13 cellular contexts compared by ENCODE assay signal in genomic region chr5:154198611-154199230, GRCh38. TPM values are rescaled to one million over a fixed set of nuclear protein-coding genes. Genes with fewer than 3 reads are reported as not detected.
DNase-seq lines count a peak whose midpoint lies in the region; ATAC-seq, FAIRE-seq and TF ChIP-seq lines count a peak whose summit lies in the region.
"Had no signal": no experiment of that assay in that cellular context is flagged by ENCODE, and none has a peak within 500 bp of the region (broad histone marks: within the 10 kb centered on the region; RNA-seq: fewer than 3 reads in every experiment).

No MANE protein-coding gene starts in this region.

- DNase-seq in T-helper 1 cell (no peak), Peyer's patch (no peak), trophoblast cell (peak; percentile 66 to 83), kidney (no peak)
- no peak for DNase-seq in effector memory CD4-positive, alpha-beta T cell
- DNase-seq: activated B cell treated with CpG ODN at 0.5 μM for 24 hours, BE2C, NCI-H2227 treated with DMSO at 0.1 percent for 48 hours had no signal

- no peak overlapping the region for H2BK120ac ChIP-seq in trophoblast cell (ENCODE audit: insufficient read depth, low read length, poor library complexity)

- H3K4me3 ChIP-seq in Peyer's patch (no peak overlapping the region), trophoblast cell (ENCODE audit: low read depth, low read length) (no peak overlapping the region), kidney (ENCODE audit: low read length in 2 of 2) (no peak overlapping the region)
- no peak overlapping the region for H3K4me3 ChIP-seq in effector memory CD4-positive, alpha-beta T cell (ENCODE audit: insufficient read depth, low read depth, low read length, poor library complexity, severe bottlenecking)

- H3K27me3 ChIP-seq in Peyer's patch, result no peaks in the 10 kb centered on the region
- H3K27me3 ChIP-seq in effector memory CD4-positive, alpha-beta T cell (replicated peaks; ENCODE audit: control insufficient read depth, insufficient read depth, low read length, poor library complexity, severe bottlenecking), result no peaks in the 10 kb centered on the region
- no peaks in the 10 kb centered on the region for H3K27me3 ChIP-seq in trophoblast cell (ENCODE audit: insufficient read depth, low read length)
- H3K27me3 ChIP-seq: BE2C had no signal

- no peak overlapping the region for H2AK5ac ChIP-seq in trophoblast cell (ENCODE audit: low read length)

- FAIRE-seq in kidney (lab: Jason Lieb, UNC), result no peak
- FAIRE-seq: endometrium had no signal

- no peaks in the 10 kb centered on the region for H3K36me3 ChIP-seq in Peyer's patch
- no peaks in the 10 kb centered on the region for H3K36me3 ChIP-seq in effector memory CD4-positive, alpha-beta T cell (ENCODE audit: control insufficient read depth, insufficient read depth, low read length)
- peaks cover 27 to 33% of the 10 kb centered on the region in 2 experiments for H3K36me3 ChIP-seq in trophoblast cell (ENCODE audit: control insufficient read depth in 1 of 2, insufficient read depth in 2 of 2, low read length in 2 of 2)
- H3K36me3 ChIP-seq in kidney (ENCODE audit: control insufficient read depth in 1 of 2, insufficient read depth in 2 of 2, low read length in 2 of 2), result no peaks in the 10 kb centered on the region
- H3K36me3 ChIP-seq: BE2C had no signal

- no peak overlapping the region for H2BK12ac ChIP-seq in trophoblast cell (ENCODE audit: low read length)

- no CpG with 5 or more reads among the region's 4 CpGs for WGBS in trophoblast cell (ENCODE audit: extremely low coverage, insufficient coverage, insufficient read length)

- H2BK5ac ChIP-seq in trophoblast cell (ENCODE audit: low read depth, low read length, poor library complexity), result no peak overlapping the region

- H3K4me3 Mint-ChIP-seq in T-helper 1 cell treated with Interleukin-12 subunit alpha and Interleukin-12 subunit beta and Interleukin-4 antibody, amounts not matched to agents 30 μg/mL and 1 μg/mL, for 36 hours, result peak overlapping the region; percentile 35
- H3K4me3 Mint-ChIP-seq: activated B cell treated with CpG ODN at 0.5 μM for 24 hours, nephron had no signal

- H4K8ac ChIP-seq in trophoblast cell (ENCODE audit: low read depth, low read length), result no peak overlapping the region

- H3K79me2 ChIP-seq in trophoblast cell (ENCODE audit: control insufficient read depth, insufficient read depth, low read length, poor library complexity), result peaks cover 7% of the 10 kb centered on the region

- intact Hi-C loops in kidney (cut with DNase I), result no loop called here

- H3K4me1 Mint-ChIP-seq in T-helper 1 cell treated with Interleukin-12 subunit alpha and Interleukin-12 subunit beta and Interleukin-4 antibody, amounts not matched to agents 30 μg/mL and 1 μg/mL, for 36 hours (ENCODE audit: low read depth), result peaks cover 76% of the 10 kb centered on the region

- H3K27ac ChIP-seq in Peyer's patch (peak overlapping the region in 3 of 4 donors; percentile 33 to 77 (median 68)), trophoblast cell (ENCODE audit: low read depth, low read length) (no peak overlapping the region), kidney (ENCODE audit: low read depth in 2 of 2, low read length in 2 of 2) (no peak overlapping the region)
- peak overlapping the region; percentile 49 for H3K27ac ChIP-seq in effector memory CD4-positive, alpha-beta T cell (ENCODE audit: insufficient read depth, low read length, poor library complexity, severe bottlenecking)

- H3K4ac ChIP-seq in trophoblast cell (ENCODE audit: low read depth, low read length), result no peak overlapping the region

- no peak for ATAC-seq in HG03108 (IDR thresholded peaks at IDR 0.05; ENCODE audit: unreplicated experiment)
- no peak for ATAC-seq in GM21723 (IDR thresholded peaks at IDR 0.05; ENCODE audit: unreplicated experiment)

- H3K9me3 ChIP-seq in Peyer's patch (no peaks in the 10 kb centered on the region), trophoblast cell (ENCODE audit: insufficient read depth, low read depth, low read length) (no peaks in the 10 kb centered on the region), kidney (ENCODE audit: control insufficient read depth in 1 of 2, low read length in 2 of 2) (no peaks in the 10 kb centered on the region)
- H3K9me3 ChIP-seq in effector memory CD4-positive, alpha-beta T cell (ENCODE audit: control insufficient read depth, low read length), result no peaks in the 10 kb centered on the region
- H3K9me3 ChIP-seq: BE2C had no signal

- H3K36me3 Mint-ChIP-seq in T-helper 1 cell treated with Interleukin-12 subunit alpha and Interleukin-12 subunit beta and Interleukin-4 antibody, amounts not matched to agents 30 μg/mL and 1 μg/mL, for 36 hours (ENCODE audit: low read depth), result peaks cover 31% of the 10 kb centered on the region

- no peak overlapping the region for H3K4me2 ChIP-seq in trophoblast cell (ENCODE audit: low read length)

- H3K27ac Mint-ChIP-seq in T-helper 1 cell treated with Interleukin-12 subunit alpha and Interleukin-12 subunit beta and Interleukin-4 antibody, amounts not matched to agents 30 μg/mL and 1 μg/mL, for 36 hours, result peak overlapping the region; percentile 95
- H3K27ac Mint-ChIP-seq: activated B cell treated with CpG ODN at 0.5 μM for 24 hours, nephron had no signal

- peaks cover 0 to 33% (median 4%) of the 10 kb centered on the region in 4 donors for H3K4me1 ChIP-seq in Peyer's patch
- peaks cover 35% of the 10 kb centered on the region for H3K4me1 ChIP-seq in effector memory CD4-positive, alpha-beta T cell (ENCODE audit: control insufficient read depth, insufficient read depth, low read length, poor library complexity, severe bottlenecking)
- peaks cover 32 to 34% of the 10 kb centered on the region in 2 experiments for H3K4me1 ChIP-seq in trophoblast cell (ENCODE audit: control insufficient read depth in 1 of 2, insufficient read depth in 2 of 2, low read length in 2 of 2)
- no peaks in the 10 kb centered on the region for H3K4me1 ChIP-seq in kidney (ENCODE audit: control insufficient read depth in 1 of 2, insufficient read depth in 1 of 2, low read depth in 1 of 2, low read length in 2 of 2)
- H3K4me1 ChIP-seq: BE2C had no signal

- no peak overlapping the region for H4K91ac ChIP-seq in trophoblast cell (ENCODE audit: low read depth, low read length)

- no peak overlapping the region for H2AFZ ChIP-seq in trophoblast cell (ENCODE audit: insufficient read depth, low read length, poor library complexity)

- peaks cover 4% of the 10 kb centered on the region for H3K79me1 ChIP-seq in trophoblast cell (ENCODE audit: low read length)

- H3K18ac ChIP-seq in trophoblast cell (ENCODE audit: low read length), result no peak overlapping the region

- H3K9me3 Mint-ChIP-seq in T-helper 1 cell treated with Interleukin-12 subunit alpha and Interleukin-12 subunit beta and Interleukin-4 antibody, amounts not matched to agents 30 μg/mL and 1 μg/mL, for 36 hours, result no peaks in the 10 kb centered on the region
- H3K9me3 Mint-ChIP-seq: activated B cell treated with CpG ODN at 0.5 μM for 24 hours, nephron had no signal

- H4K12ac ChIP-seq in trophoblast cell (ENCODE audit: low read depth, low read length), result no peak overlapping the region

- no peak overlapping the region for H3K14ac ChIP-seq in trophoblast cell (ENCODE audit: low read length)

- H3K9ac ChIP-seq in trophoblast cell (ENCODE audit: low read length) (no peak overlapping the region), kidney (ENCODE audit: low read length in 2 of 2) (no peak overlapping the region)

- TF ChIP-seq CTCF in Peyer's patch (IDR thresholded peaks at IDR 0.05) (no peak), kidney (IDR thresholded peaks at IDR 0.05; ENCODE audit: borderline replicate concordance, extremely low read depth, insufficient read depth) (no peak)

- H3K27me3 Mint-ChIP-seq in T-helper 1 cell treated with Interleukin-12 subunit alpha and Interleukin-12 subunit beta and Interleukin-4 antibody, amounts not matched to agents 30 μg/mL and 1 μg/mL, for 36 hours (ENCODE audit: low read depth), result no peaks in the 10 kb centered on the region
- H3K27me3 Mint-ChIP-seq: activated B cell treated with CpG ODN at 0.5 μM for 24 hours had no signal

- no peak overlapping the region for H3K23ac ChIP-seq in trophoblast cell (ENCODE audit: low read length)

- no peak for TF ChIP-seq POLR2A in Peyer's patch (IDR thresholded peaks at IDR 0.05)

RNA-seq across cellular contexts. Expression of gene GALNT10, which starts 8.2 kb away (rescaled TPM):
- total RNA-seq in Peyer's patch (10 to 100 TPM; 35.9 to 59.4 (median 46.8) TPM), kidney (44.3 TPM)
- polyA plus RNA-seq in trophoblast cell (2013), result 135 and 140 TPM in 2 replicates
- polyA plus RNA-seq in kidney (ENCODE audit: insufficient read depth, low read depth, low replicate concordance), result 13.0 TPM

Comparison
In these comparisons a context has a peak if more than half of its experiments do, and no peak if none do; other contexts are left out.
1. DNase-seq: peak in trophoblast cell (2 of 2); none in T-helper 1 cell (0 of 5), Peyer's patch (0 of 3), effector memory CD4-positive, alpha-beta T cell (0 of 3) and kidney (single experiment).
2. H3K27ac ChIP-seq: peak in Peyer's patch (3 of 4) and effector memory CD4-positive, alpha-beta T cell (single experiment); none in trophoblast cell (single experiment) and kidney (0 of 2).